Comparison of ENCODE assay signal across 1 cellular context in genomic region chr20:63073738-63074065, GRCh38.
TF ChIP-seq lines count a peak whose summit lies in the region.

No MANE protein-coding gene starts in this region.

TF ChIP-seq in WTC11, 78 proteins besides CTCF, POLR2A, EP300 and RAD21 (continued from another document):
- no peak for TF ChIP-seq AR (CRISPR knock-in tag; IDR thresholded peaks at IDR 0.05)
